ENCODE assay signal across 1 cellular context in genomic region chr20:1094706-1095220, GRCh38.
TF ChIP-seq lines count a peak whose summit lies in the region.

No MANE protein-coding gene starts in this region.

TF ChIP-seq in GM23338, 12 proteins besides CTCF, POLR2A, EP300 and RAD21 (continued from another document):
- TF ChIP-seq, protein P1, sequence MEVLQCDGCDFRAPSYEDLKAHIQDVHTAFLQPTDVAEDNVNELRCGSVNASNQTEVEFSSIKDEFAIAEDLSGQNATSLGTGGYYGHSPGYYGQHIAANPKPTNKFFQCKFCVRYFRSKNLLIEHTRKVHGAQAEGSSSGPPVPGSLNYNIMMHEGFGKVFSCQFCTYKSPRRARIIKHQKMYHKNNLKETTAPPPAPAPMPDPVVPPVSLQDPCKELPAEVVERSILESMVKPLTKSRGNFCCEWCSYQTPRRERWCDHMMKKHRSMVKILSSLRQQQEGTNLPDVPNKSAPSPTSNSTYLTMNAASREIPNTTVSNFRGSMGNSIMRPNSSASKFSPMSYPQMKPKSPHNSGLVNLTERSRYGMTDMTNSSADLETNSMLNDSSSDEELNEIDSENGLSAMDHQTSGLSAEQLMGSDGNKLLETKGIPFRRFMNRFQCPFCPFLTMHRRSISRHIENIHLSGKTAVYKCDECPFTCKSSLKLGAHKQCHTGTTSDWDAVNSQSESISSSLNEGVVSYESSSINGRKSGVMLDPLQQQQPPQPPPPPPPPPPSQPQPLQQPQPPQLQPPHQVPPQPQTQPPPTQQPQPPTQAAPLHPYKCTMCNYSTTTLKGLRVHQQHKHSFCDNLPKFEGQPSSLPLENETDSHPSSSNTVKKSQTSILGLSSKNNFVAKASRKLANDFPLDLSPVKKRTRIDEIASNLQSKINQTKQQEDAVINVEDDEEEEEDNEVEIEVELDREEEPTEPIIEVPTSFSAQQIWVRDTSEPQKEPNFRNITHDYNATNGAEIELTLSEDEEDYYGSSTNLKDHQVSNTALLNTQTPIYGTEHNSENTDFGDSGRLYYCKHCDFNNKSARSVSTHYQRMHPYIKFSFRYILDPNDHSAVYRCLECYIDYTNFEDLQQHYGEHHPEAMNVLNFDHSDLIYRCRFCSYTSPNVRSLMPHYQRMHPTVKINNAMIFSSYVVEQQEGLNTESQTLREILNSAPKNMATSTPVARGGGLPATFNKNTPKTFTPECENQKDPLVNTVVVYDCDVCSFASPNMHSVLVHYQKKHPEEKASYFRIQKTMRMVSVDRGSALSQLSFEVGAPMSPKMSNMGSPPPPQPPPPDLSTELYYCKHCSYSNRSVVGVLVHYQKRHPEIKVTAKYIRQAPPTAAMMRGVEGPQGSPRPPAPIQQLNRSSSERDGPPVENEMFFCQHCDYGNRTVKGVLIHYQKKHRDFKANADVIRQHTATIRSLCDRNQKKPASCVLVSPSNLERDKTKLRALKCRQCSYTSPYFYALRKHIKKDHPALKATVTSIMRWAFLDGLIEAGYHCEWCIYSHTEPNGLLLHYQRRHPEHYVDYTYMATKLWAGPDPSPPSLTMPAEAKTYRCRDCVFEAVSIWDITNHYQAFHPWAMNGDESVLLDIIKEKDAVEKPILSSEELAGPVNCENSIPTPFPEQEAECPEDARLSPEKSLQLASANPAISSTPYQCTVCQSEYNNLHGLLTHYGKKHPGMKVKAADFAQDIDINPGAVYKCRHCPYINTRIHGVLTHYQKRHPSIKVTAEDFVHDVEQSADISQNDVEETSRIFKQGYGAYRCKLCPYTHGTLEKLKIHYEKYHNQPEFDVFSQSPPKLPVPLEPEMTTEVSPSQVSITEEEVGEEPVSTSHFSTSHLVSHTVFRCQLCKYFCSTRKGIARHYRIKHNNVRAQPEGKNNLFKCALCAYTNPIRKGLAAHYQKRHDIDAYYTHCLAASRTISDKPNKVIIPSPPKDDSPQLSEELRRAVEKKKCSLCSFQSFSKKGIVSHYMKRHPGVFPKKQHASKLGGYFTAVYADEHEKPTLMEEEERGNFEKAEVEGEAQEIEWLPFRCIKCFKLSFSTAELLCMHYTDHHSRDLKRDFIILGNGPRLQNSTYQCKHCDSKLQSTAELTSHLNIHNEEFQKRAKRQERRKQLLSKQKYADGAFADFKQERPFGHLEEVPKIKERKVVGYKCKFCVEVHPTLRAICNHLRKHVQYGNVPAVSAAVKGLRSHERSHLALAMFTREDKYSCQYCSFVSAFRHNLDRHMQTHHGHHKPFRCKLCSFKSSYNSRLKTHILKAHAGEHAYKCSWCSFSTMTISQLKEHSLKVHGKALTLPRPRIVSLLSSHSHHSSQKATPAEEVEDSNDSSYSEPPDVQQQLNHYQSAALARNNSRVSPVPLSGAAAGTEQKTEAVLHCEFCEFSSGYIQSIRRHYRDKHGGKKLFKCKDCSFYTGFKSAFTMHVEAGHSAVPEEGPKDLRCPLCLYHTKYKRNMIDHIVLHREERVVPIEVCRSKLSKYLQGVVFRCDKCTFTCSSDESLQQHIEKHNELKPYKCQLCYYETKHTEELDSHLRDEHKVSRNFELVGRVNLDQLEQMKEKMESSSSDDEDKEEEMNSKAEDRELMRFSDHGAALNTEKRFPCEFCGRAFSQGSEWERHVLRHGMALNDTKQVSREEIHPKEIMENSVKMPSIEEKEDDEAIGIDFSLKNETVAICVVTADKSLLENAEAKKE (CRISPR knock-in tag; IDR thresholded peaks at IDR 0.05), result no peak
- TF ChIP-seq JUNB (IDR thresholded peaks at IDR 0.05; ENCODE audit: unreplicated experiment), result no peak
